In genomic region chr9:123235448-123235847, GRCh38 we compare ENCODE assay signal across 28 cellular contexts. TPM values are rescaled to one million over a fixed set of nuclear protein-coding genes. Genes with fewer than 3 reads are reported as not detected.
DNase-seq lines count a peak whose midpoint lies in the region; FAIRE-seq and TF ChIP-seq lines count a peak whose summit lies in the region.
"Had no signal": no experiment of that assay in that cellular context is flagged by ENCODE, and none has a peak within 500 bp of the region (broad histone marks: within the 10 kb centered on the region; RNA-seq: fewer than 3 reads in every experiment).

No MANE protein-coding gene starts in this region.

- H3K9ac ChIP-seq in colonic mucosa (ENCODE audit: low read depth in 2 of 2, low read length in 2 of 2) = no peak overlapping the region
- H3K9ac ChIP-seq: neural progenitor cell had no signal

- peak overlapping the region; percentile 42 for H3K4me3 Mint-ChIP-seq in stimulated activated naive CD8-positive, alpha-beta T cell treated with anti-CD3 and anti-CD28 coated beads, Interleukin-15, Interleukin-2, amounts not matched to agents 100 ng/mL and 50 ng/mL, for 24 hours
- H3K4me3 Mint-ChIP-seq: activated CD8-positive, alpha-beta T cell treated with anti-CD3 and anti-CD28 coated beads, Interleukin-2, amount 10 ng/mL, durations not matched to agents 7 days and 5 days; activated naive CD4-positive, alpha-beta T cell treated with anti-CD3 and anti-CD28 coated beads, Interleukin-2, amount 10 ng/mL, durations not matched to agents 7 days and 5 days; brain; neural progenitor cell had no signal

- in situ Hi-C loops in G401 (cut with HindIII; ENCODE audit: low sequenced_read_pairs) = no loop called here

- FAIRE-seq in RCC 7860 (lab: Jason Lieb, UNC) (peak; percentile 65), frontal cortex (lab: Jason Lieb, UNC) (peak; percentile 34), urothelium cell line (lab: Jason Lieb, UNC) (no peak)
- FAIRE-seq: pancreas had no signal

- H3K27me3 Mint-ChIP-seq in stimulated activated naive CD8-positive, alpha-beta T cell treated with anti-CD3 and anti-CD28 coated beads, Interleukin-15, Interleukin-2, amounts not matched to agents 100 ng/mL and 50 ng/mL, for 24 hours = no peaks in the 10 kb centered on the region
- H3K27me3 Mint-ChIP-seq: activated naive CD4-positive, alpha-beta T cell treated with anti-CD3 and anti-CD28 coated beads, Interleukin-2, amount 10 ng/mL, durations not matched to agents 7 days and 5 days; brain had no signal

- no peaks in the 10 kb centered on the region for H3K9me3 ChIP-seq in colonic mucosa
- H3K9me3 ChIP-seq: Caco-2, pancreas, transverse colon had no signal

- intact Hi-C loops in colonic mucosa (cut with DNase I) = no loop called here

- H3K36me3 ChIP-seq in colonic mucosa = no peaks in the 10 kb centered on the region
- H3K36me3 ChIP-seq: neural progenitor cell, pancreas, transverse colon had no signal

- H3K27ac ChIP-seq in colonic mucosa = no peak overlapping the region
- H3K27ac ChIP-seq: C4-2B, dorsolateral prefrontal cortex, neural progenitor cell, pancreas, skin epidermis, transverse colon had no signal

- no peaks in the 10 kb centered on the region for H3K27me3 ChIP-seq in colonic mucosa
- H3K27me3 ChIP-seq: dorsolateral prefrontal cortex, neural progenitor cell, pancreas, transverse colon had no signal

- DNase-seq in HuH-7 (ENCODE audit: low spot score) (peak; percentile 21), RCC 7860 (ENCODE audit: low spot score) (no peak), frontal cortex (ENCODE audit: low spot score in 2 of 2) (no peak), colonic mucosa (no peak), G401 (ENCODE audit: low spot score) (no peak), urothelium cell line (ENCODE audit: low spot score) (no peak)
- DNase-seq: activated CD4-positive, alpha-beta T cell treated with anti-CD3 and anti-CD28 coated beads for 4 hours; activated CD8-positive, alpha-beta T cell treated with anti-CD3 and anti-CD28 coated beads, Interleukin-2, amount 10 ng/mL, durations not matched to agents 7 days and 5 days; activated naive CD4-positive, alpha-beta T cell treated with anti-CD3 and anti-CD28 coated beads, Interleukin-2, amount 10 ng/mL, durations not matched to agents 7 days and 5 days; amniotic stem cell; Caco-2; DMS53; dorsolateral prefrontal cortex; GDM1; left ventricle myocardium superior; NCI-H1105; NCI-H187; NCI-H2171; NCI-H510A; OCI-M1; pancreas; retina; transverse colon had no signal

- no peak overlapping the region for H3K27ac Mint-ChIP-seq in stimulated activated naive CD8-positive, alpha-beta T cell treated with anti-CD3 and anti-CD28 coated beads, Interleukin-15, Interleukin-2, amounts not matched to agents 100 ng/mL and 50 ng/mL, for 24 hours
- H3K27ac Mint-ChIP-seq: activated CD8-positive, alpha-beta T cell treated with anti-CD3 and anti-CD28 coated beads, Interleukin-2, amount 10 ng/mL, durations not matched to agents 7 days and 5 days; activated naive CD4-positive, alpha-beta T cell treated with anti-CD3 and anti-CD28 coated beads, Interleukin-2, amount 10 ng/mL, durations not matched to agents 7 days and 5 days; brain; neural progenitor cell had no signal

- no peak for TF ChIP-seq CTCF in colonic mucosa (IDR thresholded peaks at IDR 0.05)

- H3K4me3 ChIP-seq in colonic mucosa = no peak overlapping the region
- H3K4me3 ChIP-seq: dorsolateral prefrontal cortex, neural progenitor cell, pancreas, skin epidermis, transverse colon had no signal

- no peaks in the 10 kb centered on the region for H3K4me1 ChIP-seq in colonic mucosa
- H3K4me1 ChIP-seq: pancreas had no signal

- no peaks in the 10 kb centered on the region for H3K9me3 Mint-ChIP-seq in stimulated activated naive CD8-positive, alpha-beta T cell treated with anti-CD3 and anti-CD28 coated beads, Interleukin-15, Interleukin-2, amounts not matched to agents 100 ng/mL and 50 ng/mL, for 24 hours
- H3K9me3 Mint-ChIP-seq: activated naive CD4-positive, alpha-beta T cell treated with anti-CD3 and anti-CD28 coated beads, Interleukin-2, amount 10 ng/mL, durations not matched to agents 7 days and 5 days; brain; neural progenitor cell had no signal

- H3K4me1 Mint-ChIP-seq in stimulated activated naive CD8-positive, alpha-beta T cell treated with anti-CD3 and anti-CD28 coated beads, Interleukin-15, Interleukin-2, amounts not matched to agents 100 ng/mL and 50 ng/mL, for 24 hours (ENCODE audit: low read depth) = peaks cover 57% of the 10 kb centered on the region

- H3K36me3 Mint-ChIP-seq in stimulated activated naive CD8-positive, alpha-beta T cell treated with anti-CD3 and anti-CD28 coated beads, Interleukin-15, Interleukin-2, amounts not matched to agents 100 ng/mL and 50 ng/mL, for 24 hours (ENCODE audit: low read depth) = peaks cover 19% of the 10 kb centered on the region
- H3K36me3 Mint-ChIP-seq: activated naive CD4-positive, alpha-beta T cell treated with anti-CD3 and anti-CD28 coated beads, Interleukin-2, amount 10 ng/mL, durations not matched to agents 7 days and 5 days; neural progenitor cell had no signal

RNA-seq across cellular contexts. Expression of gene STRBP, which starts 32.9 kb away (rescaled TPM):
- total RNA-seq in frontal cortex = 84.8 TPM
- 10 to 100 TPM; 37.5 to 53.5 TPM for total RNA-seq in colonic mucosa
- total RNA-seq in G401 (2014; rRNA removed; shearing (Covaris generic)) = 46.2 and 59.3 TPM in 2 replicates
